In the genomic region with DNA sequence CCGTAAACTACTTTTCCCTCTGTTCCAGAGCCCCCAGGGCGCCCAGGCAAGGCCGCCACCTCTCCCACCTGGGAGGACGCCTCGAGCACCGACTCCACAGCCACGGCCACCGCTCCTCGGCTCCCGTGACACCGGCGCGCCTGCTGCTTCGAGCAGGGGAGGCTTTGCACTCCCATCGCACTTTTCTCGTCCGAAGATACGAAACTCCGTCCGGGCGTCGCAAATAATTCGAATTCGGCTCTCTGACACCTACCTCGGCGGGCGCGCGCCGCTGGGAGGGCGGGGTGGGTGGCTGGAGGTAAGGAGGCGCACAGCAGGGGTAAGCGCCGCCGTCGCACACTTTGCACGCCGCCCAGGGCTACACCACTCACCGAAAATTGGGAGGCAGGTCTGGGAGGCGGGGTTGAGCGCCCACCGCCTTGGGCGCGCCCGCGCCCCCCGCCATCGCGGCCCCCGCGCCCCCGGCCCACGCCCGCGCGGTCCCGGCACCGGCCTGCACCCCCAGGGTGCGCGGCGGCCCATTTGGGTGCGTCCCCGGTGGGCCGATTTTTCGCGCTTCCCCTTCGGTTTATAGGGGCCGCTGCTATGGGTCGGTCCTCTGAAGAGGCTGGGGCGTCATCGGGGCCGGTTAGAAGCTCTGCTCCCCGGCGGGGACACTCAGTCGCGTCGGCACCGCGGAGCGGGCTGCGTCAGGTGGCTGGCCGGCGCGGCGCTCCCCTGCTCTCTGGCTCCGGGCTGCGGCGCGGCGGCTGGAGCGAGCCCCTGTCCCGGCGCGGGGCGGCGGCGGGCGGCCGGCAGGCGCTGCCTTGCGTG, we compare ENCODE assay signal across 8 cellular contexts. TPM values are rescaled to one million over a fixed set of nuclear protein-coding genes. Genes with fewer than 3 reads are reported as not detected.
DNase-seq lines count a peak whose midpoint lies in the region; ATAC-seq and TF ChIP-seq lines count a peak whose summit lies in the region.

No MANE protein-coding gene starts in this region.

- peak overlapping the region; percentile 81; the same call in 1 of the 2 replicates for H2AFZ ChIP-seq in Loucy (ENCODE audit: low read length)
- H2AFZ ChIP-seq in SU-DHL-6 (ENCODE audit: low read depth, low read length, severe bottlenecking), result peak overlapping the region; percentile 63

- WGBS in heart right ventricle, 2 donors, result 48 to 52% methylated on average over 95 to 101 of the region's 101 CpGs
- 58% methylated on average over 101 of the region's 101 CpGs for WGBS in urinary bladder

- peaks cover 20% of the 10 kb centered on the region for H3K4me1 ChIP-seq in Loucy (ENCODE audit: insufficient read depth, low read length, poor library complexity, severe bottlenecking)
- H3K4me1 ChIP-seq in heart right ventricle, result peaks cover 0 to 17% (median 14%) of the 10 kb centered on the region in 9 donors
- H3K4me1 ChIP-seq in urinary bladder (ENCODE audit: insufficient read depth), result no peaks in the 10 kb centered on the region

- peaks cover 38% of the 10 kb centered on the region for H3K79me2 ChIP-seq in Loucy (ENCODE audit: insufficient read depth, low read length)
- H3K79me2 ChIP-seq in SU-DHL-6 (ENCODE audit: insufficient read depth, low read length), result peaks cover 22% of the 10 kb centered on the region

- H3K9me3 ChIP-seq in Loucy (ENCODE audit: insufficient read depth, low read depth, low read length) (0 out of 2 replicates have a peak, but pooled peaks cover 3% of the 10 kb centered on the region), SU-DHL-6 (ENCODE audit: insufficient read depth, low read length) (no peaks in the 10 kb centered on the region), heart right ventricle (peaks cover 0 to 10% (median 0%) of the 10 kb centered on the region in 11 donors)

- TF ChIP-seq CTCF in Loucy (conservative IDR thresholded peaks at IDR 0.05; ENCODE audit: low read length) (no peak), SU-DHL-6 (IDR thresholded peaks at IDR 0.05; ENCODE audit: insufficient read depth, low read length, poor library complexity, severe bottlenecking) (no peak), heart right ventricle (IDR thresholded peaks at IDR 0.05) (no peak)

- ATAC-seq in GM21723 (IDR thresholded peaks at IDR 0.05; ENCODE audit: unreplicated experiment) (peak; percentile 40), heart right ventricle (peak; percentile 36 to 73 (median 65))

- H4K20me1 ChIP-seq in Loucy (ENCODE audit: insufficient read depth, low read length, poor library complexity, severe bottlenecking), result peaks cover 13% of the 10 kb centered on the region
- H4K20me1 ChIP-seq in SU-DHL-6 (ENCODE audit: low read depth, low read length), result peaks cover 7% of the 10 kb centered on the region

- H3K27ac ChIP-seq in SU-DHL-6 (ENCODE audit: low read depth, low read length) (peak overlapping the region; percentile 89), heart right ventricle (peak overlapping the region; percentile 90 to 100 (median 98)), urinary bladder (ENCODE audit: low read depth) (peak overlapping the region; percentile 77)

- peak overlapping the region; percentile 74 for H3K4me3 ChIP-seq in Loucy (ENCODE audit: low read length, poor library complexity, severe bottlenecking)
- H3K4me3 ChIP-seq in SU-DHL-6 (ENCODE audit: insufficient read depth, low read length, poor library complexity, severe bottlenecking), result peak overlapping the region; percentile 74
- H3K4me3 ChIP-seq in heart right ventricle, result peak overlapping the region; percentile 37 to 92 (median 82)
- H3K4me3 ChIP-seq in urinary bladder (ENCODE audit: low read depth, low read length), result peak overlapping the region; percentile 99

- H3F3A ChIP-seq in Loucy (ENCODE audit: low read depth) (no peaks in the 10 kb centered on the region; the same call in 1 of the 2 replicates), SU-DHL-6 (ENCODE audit: insufficient read depth) (peaks cover 23% of the 10 kb centered on the region)

- peak overlapping the region; percentile 76 for H3K4me2 ChIP-seq in Loucy (ENCODE audit: low read depth, low read length, poor library complexity, severe bottlenecking)
- H3K4me2 ChIP-seq in SU-DHL-6 (ENCODE audit: low read depth, low read length, poor library complexity, severe bottlenecking), result peak overlapping the region; percentile 75

- intact Hi-C loops in heart right ventricle (cut with DNase I) (loop anchor here in 5 of 10 donors (2.0 to 10.0 kb wide), 4 partner anchors 94 to 334 kb away; a partner anchor contains a TSS), posterior vena cava (cut with DNase I) (no loop called here)

- H3K36me3 ChIP-seq in Loucy (ENCODE audit: insufficient read depth, low read length) (no peaks in the 10 kb centered on the region), SU-DHL-6 (ENCODE audit: low read length) (no peaks in the 10 kb centered on the region; the same call in 1 of the 2 replicates), heart right ventricle (no peaks in the 10 kb centered on the region), urinary bladder (ENCODE audit: insufficient read depth) (no peaks in the 10 kb centered on the region)

- H3K9ac ChIP-seq in Loucy (ENCODE audit: low read depth, low read length, poor library complexity, severe bottlenecking), result peak overlapping the region; percentile 85
- H3K9ac ChIP-seq in SU-DHL-6 (ENCODE audit: low read length), result peak overlapping the region; percentile 95

- DNase-seq in DMS153 (lab: John Stamatoyannopoulos, UW) (peak; percentile 39), heart right ventricle (peak; percentile 83), posterior vena cava (ENCODE audit: low spot score) (peak; percentile 95)
- DNase-seq in activated naive CD8-positive, alpha-beta T cell treated with anti-CD3 and anti-CD28 coated beads, Interleukin-2, amount 50 U/mL, for 16 hours (ENCODE audit: low read depth, low spot score), result peak; percentile 60

- H3K27me3 ChIP-seq in Loucy (ENCODE audit: insufficient read depth, low read length, poor library complexity, severe bottlenecking) (no peaks in the 10 kb centered on the region), SU-DHL-6 (ENCODE audit: low read length) (no peaks in the 10 kb centered on the region), heart right ventricle (no peaks in the 10 kb centered on the region)

- H3K9me2 ChIP-seq in Loucy (replicated peaks; ENCODE audit: low read depth, low read length) (no peaks in the 10 kb centered on the region), SU-DHL-6 (replicated peaks; ENCODE audit: insufficient read depth, low read length) (no peaks in the 10 kb centered on the region)

RNA-seq across cellular contexts. Expression of a gene that starts 36.2 kb away (rescaled TPM):
- total RNA-seq in heart right ventricle (1,000 to 10,000 TPM; 1,348 to 2,208 (median 1,783) TPM), posterior vena cava (100 to 1,000 TPM; 651 to 700 TPM), urinary bladder (483 TPM)
- polyA plus RNA-seq in heart right ventricle (1,000 to 10,000 TPM; 1,614 to 5,181 TPM), urinary bladder (784 TPM)

RNA-seq across cellular contexts. Expression of a gene that starts 38.0 kb away (rescaled TPM):
- 1 to 10 TPM in 1 of 10 donors, under 1 TPM in 9; 0.15 to 1.5 (median 0.41) TPM for total RNA-seq in heart right ventricle
- 1 to 10 TPM in 1 of 2 donors, under 1 TPM in 1; 0.06 to 1.1 TPM for polyA plus RNA-seq in heart right ventricle
- total RNA-seq in posterior vena cava, result not detected
- 1.4 TPM for total RNA-seq in urinary bladder
- 0.13 TPM for polyA plus RNA-seq in urinary bladder

Comparison
In these comparisons a context has a peak if more than half of its experiments do, and no peak if none do; other contexts are left out.
1. Peak in every context shown above with its lines: DNase-seq, ATAC-seq, H3K4me3 ChIP-seq and H3K27ac ChIP-seq.
2. DNase-seq: peak in every context shown above with its lines; median percentile 95 in posterior vena cava; 83 in heart right ventricle; 60 in activated naive CD8-positive, alpha-beta T cell treated with anti-CD3 and anti-CD28 coated beads, Interleukin-2, amount 50 U/mL, for 16 hours; 39 in DMS153.